9 cellular contexts compared by ENCODE assay signal in the genomic region with DNA sequence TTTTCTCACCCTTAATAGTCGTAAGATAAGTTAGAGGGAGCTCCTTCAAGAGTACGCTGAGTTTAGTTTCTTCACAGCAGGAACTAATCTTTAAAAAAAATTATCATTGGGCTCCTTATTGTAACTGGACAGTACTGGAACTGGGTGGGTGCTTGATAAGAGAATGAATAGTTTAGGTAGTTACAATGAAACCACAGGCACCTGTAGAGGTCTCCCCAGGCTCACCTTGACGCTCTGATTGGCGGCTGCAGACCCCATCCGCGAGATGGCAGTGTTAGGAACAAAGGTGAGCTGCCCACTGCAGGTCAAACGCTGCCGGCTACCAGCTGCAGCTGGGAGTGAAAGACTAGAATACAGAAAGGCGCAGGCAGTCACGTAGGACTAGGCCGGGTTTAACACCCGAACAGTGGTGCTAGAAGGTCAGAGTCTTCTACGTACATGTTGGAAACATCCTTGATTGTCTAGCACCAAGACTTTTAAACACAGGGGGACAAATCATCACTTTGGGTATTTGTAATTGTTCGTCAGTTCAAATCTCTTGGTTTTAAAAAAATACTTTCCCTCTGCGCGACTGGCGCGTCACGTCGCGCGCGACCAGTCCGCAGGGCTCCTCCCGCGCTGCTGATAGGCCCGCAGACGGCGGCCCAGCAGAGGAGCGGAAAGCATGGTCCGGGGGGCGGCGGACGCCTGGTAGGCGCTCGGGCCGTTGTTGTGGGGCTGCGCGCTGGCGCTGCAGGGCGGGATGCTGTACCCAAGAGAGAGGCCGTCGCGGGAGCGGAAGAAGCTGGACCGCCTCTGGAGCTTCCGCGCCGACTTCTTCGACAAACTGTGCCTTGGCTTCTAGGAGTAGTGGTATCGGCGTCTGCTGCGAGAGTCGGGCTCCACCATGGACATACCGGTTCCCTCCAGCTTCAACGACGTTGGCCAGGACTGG. TPM values are rescaled to one million over a fixed set of nuclear protein-coding genes. Genes with fewer than 3 reads are reported as not detected.
DNase-seq lines count a peak whose midpoint lies in the region; ATAC-seq, FAIRE-seq and TF ChIP-seq lines count a peak whose summit lies in the region.
"Had no signal": no experiment of that assay in that cellular context is flagged by ENCODE, and none has a peak within 500 bp of the region (broad histone marks: within the 10 kb centered on the region; RNA-seq: fewer than 3 reads in every experiment).

No MANE protein-coding gene starts in this region.

- DNase-seq in Right ventricle myocardium inferior (ENCODE audit: missing footprints): peak; percentile 78
- DNase-seq in cardiac septum (ENCODE audit: low spot score): no peak
- peak; percentile 72 for DNase-seq in NCI-H510A treated with DMSO at 0.1 percent for 48 hours (lab: John Stamatoyannopoulos, UW)
- DNase-seq in activated CD8-positive, alpha-beta memory T cell treated with anti-CD3 and anti-CD28 coated beads, Interleukin-2, amount 10 ng/mL, durations not matched to agents 7 days and 5 days: peak; percentile 81
- peak; percentile 85 for DNase-seq in endothelial cell of umbilical vein (ENCODE audit: low read depth, low spot score)
- DNase-seq in stimulated activated CD8-positive, alpha-beta memory T cell treated with anti-CD3 and anti-CD28 coated beads, Interleukin-2, amount 100 ng/mL, for 1 hour (ENCODE audit: low read depth in 2 of 2): peak; percentile 21 to 54
- DNase-seq: DND-41 had no signal

- peaks cover 17% of the 10 kb centered on the region for H3K36me3 Mint-ChIP-seq in activated CD8-positive, alpha-beta memory T cell treated with anti-CD3 and anti-CD28 coated beads, Interleukin-2, amount 10 ng/mL, durations not matched to agents 7 days and 5 days

- WGBS in mesodermal cell (ENCODE audit: insufficient coverage in 2 of 2), 2 experiments: 22 to 23% methylated on average over 45 to 52 of the region's 57 CpGs

- H2AFZ ChIP-seq in endothelial cell of umbilical vein (ENCODE audit: low read depth, low read length): peak overlapping the region; percentile 87

- no peaks in the 10 kb centered on the region for H4K20me1 ChIP-seq in endothelial cell of umbilical vein (replicated peaks; ENCODE audit: control insufficient read depth, extremely low read depth, insufficient read depth, low read length)

- H3K36me3 ChIP-seq in endothelial cell of umbilical vein (ENCODE audit: control insufficient read depth in 2 of 2, extremely low read depth in 1 of 2, insufficient read depth in 2 of 2, low read length in 2 of 2): peaks cover 2 to 4% of the 10 kb centered on the region in 2 experiments
- H3K36me3 ChIP-seq in mesodermal cell (ENCODE audit: control insufficient read depth, insufficient read depth, low read length): peaks cover 8% of the 10 kb centered on the region

- H3K9me3 Mint-ChIP-seq in activated CD8-positive, alpha-beta memory T cell treated with anti-CD3 and anti-CD28 coated beads, Interleukin-2, amount 10 ng/mL, durations not matched to agents 7 days and 5 days (ENCODE audit: low read depth): no peaks in the 10 kb centered on the region

- dilution Hi-C loops in endothelial cell of umbilical vein (cut with MboI; ENCODE audit: extremely low pct_ligation_motif_present, low sequenced_read_pairs): no loop called here

- peak overlapping the region; percentile 89 for H3K4me2 ChIP-seq in endothelial cell of umbilical vein (ENCODE audit: insufficient read depth, low read length)

- peak; percentile 47 to 69 for TF ChIP-seq CTCF in endothelial cell of umbilical vein (IDR thresholded peaks at IDR 0.05; ENCODE audit: extremely low read depth in 1 of 2, insufficient read depth in 1 of 2, low read depth in 1 of 2, low read length in 2 of 2)

- H3K4me1 ChIP-seq in endothelial cell of umbilical vein (ENCODE audit: control insufficient read depth, extremely low read depth, insufficient read depth, low read length) (peaks cover 4% of the 10 kb centered on the region), mesodermal cell (ENCODE audit: control insufficient read depth, insufficient read depth, low read length, poor library complexity, severe bottlenecking) (no peaks in the 10 kb centered on the region)

- H3K27ac ChIP-seq in endothelial cell of umbilical vein (ENCODE audit: insufficient read depth, low read depth, low read length) (peak overlapping the region; percentile 25), mesodermal cell (ENCODE audit: low read depth, low read length, severe bottlenecking) (no peak overlapping the region)

- peak; percentile 81 for FAIRE-seq in endothelial cell of umbilical vein (lab: Jason Lieb, UNC)

- TF ChIP-seq POLR2A in endothelial cell of umbilical vein (IDR thresholded peaks at IDR 0.05; ENCODE audit: low read depth, low read length): peak; percentile 42

- CTCF ChIA-PET in activated CD8-positive, alpha-beta memory T cell treated with anti-CD3 and anti-CD28 coated beads, Interleukin-2, amount 10 ng/mL, durations not matched to agents 7 days and 5 days (lab: Charles Lee): interaction anchor here (1.0 to 2.4 kb wide), 8 partner anchors 9 to 421 kb away, joined by 3 to 7 read pairs (median 4); no protein-coding TSS in a partner anchor
- CTCF ChIA-PET in endothelial cell of umbilical vein (lab: Charles Lee): interaction anchor here (0.5 to 3.4 kb wide), 13 partner anchors 10 to 422 kb away, joined by 3 to 30 read pairs (median 4); no protein-coding TSS in a partner anchor

- peak; percentile 91 for ATAC-seq in Right ventricle myocardium inferior
- peak; percentile 78 for ATAC-seq in HG03095 (IDR thresholded peaks at IDR 0.05; ENCODE audit: unreplicated experiment)
- peak; percentile 94 for ATAC-seq in activated CD8-positive, alpha-beta memory T cell treated with anti-CD3 and anti-CD28 coated beads, Interleukin-2, amount 10 ng/mL, durations not matched to agents 7 days and 5 days

- H3K27me3 Mint-ChIP-seq in activated CD8-positive, alpha-beta memory T cell treated with anti-CD3 and anti-CD28 coated beads, Interleukin-2, amount 10 ng/mL, durations not matched to agents 7 days and 5 days: no peaks in the 10 kb centered on the region

- peak overlapping the region; percentile 77 for H3K9ac ChIP-seq in endothelial cell of umbilical vein (replicated peaks; ENCODE audit: extremely low read depth, insufficient read depth, low read length)

- no peaks in the 10 kb centered on the region for H3K79me2 ChIP-seq in endothelial cell of umbilical vein (ENCODE audit: control insufficient read depth, insufficient read depth, low read length)

- peak overlapping the region; percentile 91 for H3K27ac Mint-ChIP-seq in activated CD8-positive, alpha-beta memory T cell treated with anti-CD3 and anti-CD28 coated beads, Interleukin-2, amount 10 ng/mL, durations not matched to agents 7 days and 5 days

- H3K27me3 ChIP-seq in endothelial cell of umbilical vein (ENCODE audit: control insufficient read depth in 2 of 2, insufficient read depth in 2 of 2, low read length in 2 of 2): no peaks in the 10 kb centered on the region

- intact Hi-C loops in Right ventricle myocardium inferior (cut with DNase I) (no loop called here), cardiac septum (cut with DNase I) (loop anchor here (2.0 to 5.0 kb wide), 2 partner anchors 47 to 462 kb away; a partner anchor contains a TSS), endothelial cell of umbilical vein (cut with micrococcal nuclease) (loop anchor here (1.0 to 5.0 kb wide), 5 partner anchors 163 to 584 kb away; no protein-coding TSS in a partner anchor)

- no peaks in the 10 kb centered on the region for H3K9me3 ChIP-seq in endothelial cell of umbilical vein (replicated peaks; ENCODE audit: control insufficient read depth, insufficient read depth, low read length)
- H3K9me3 ChIP-seq in mesodermal cell (ENCODE audit: control insufficient read depth, low read length): no peaks in the 10 kb centered on the region

- BruUV-seq in endothelial cell of umbilical vein (replicated peaks; lab: Mats Ljungman, UMichigan): no TSS peak

- no peaks in the 10 kb centered on the region for H3K9me1 ChIP-seq in endothelial cell of umbilical vein (replicated peaks; ENCODE audit: control insufficient read depth, extremely low read depth, insufficient read depth, low read length)

- H3K4me1 Mint-ChIP-seq in activated CD8-positive, alpha-beta memory T cell treated with anti-CD3 and anti-CD28 coated beads, Interleukin-2, amount 10 ng/mL, durations not matched to agents 7 days and 5 days: peaks cover 36% of the 10 kb centered on the region

- peak overlapping the region; percentile 89 for H3K4me3 Mint-ChIP-seq in activated CD8-positive, alpha-beta memory T cell treated with anti-CD3 and anti-CD28 coated beads, Interleukin-2, amount 10 ng/mL, durations not matched to agents 7 days and 5 days

- peak overlapping the region; percentile 39 to 70 (median 43) for H3K4me3 ChIP-seq in endothelial cell of umbilical vein (replicated peaks in 1 of 3; ENCODE audit: insufficient read depth in 1 of 3, low read depth in 1 of 3, low read length in 3 of 3)
- peak overlapping the region; percentile 38 for H3K4me3 ChIP-seq in mesodermal cell (ENCODE audit: extremely low read depth, insufficient read depth, low read length, poor library complexity, severe bottlenecking)

- POLR2A ChIA-PET in endothelial cell of umbilical vein (lab: Charles Lee): no interaction called here

TF ChIP-seq in endothelial cell of umbilical vein, 7 proteins besides CTCF, POLR2A, EP300 and RAD21:
- TF ChIP-seq FOS (IDR thresholded peaks at IDR 0.05; ENCODE audit: borderline replicate concordance, insufficient read depth, low read length) (no peak), JUN (IDR thresholded peaks at IDR 0.05; ENCODE audit: borderline replicate concordance, insufficient read depth, insufficient read length, low read depth) (no peak)

RNA-seq across cellular contexts. Expression of a gene that starts 45.6 kb away (rescaled TPM):
- total RNA-seq in Right ventricle myocardium inferior (26.7 TPM), cardiac septum (37.7 TPM), endothelial cell of umbilical vein (54.4 and 57.6 TPM in 2 replicates)
- total RNA-seq in activated CD8-positive, alpha-beta memory T cell treated with anti-CD3 and anti-CD28 coated beads, Interleukin-2, amount 10 ng/mL, durations not matched to agents 7 days and 5 days: 10 to 100 TPM; 51.8 to 59.5 TPM
- 5.6 and 7.9 TPM in 2 replicates for polyA plus RNA-seq in endothelial cell of umbilical vein
- 10.4 and 11.3 TPM in 2 replicates for polyA plus RNA-seq in endothelial cell of umbilical vein (2011; cell fraction: cytosol; rRNA removed)
- polyA plus RNA-seq in endothelial cell of umbilical vein (2011; cell fraction: nucleus; rRNA removed): 17.6 and 27.3 TPM in 2 replicates
- polyA plus RNA-seq in endothelial cell of umbilical vein (2012): 33.7 and 44.6 TPM in 2 replicates
- polyA minus RNA-seq in endothelial cell of umbilical vein: 21.3 and 21.8 TPM in 2 replicates
- 17.2 TPM for polyA minus RNA-seq in endothelial cell of umbilical vein (2011; cell fraction: cytosol; rRNA and poly(A)+ RNA removed)
- 44.5 and 54.7 TPM in 2 replicates for polyA minus RNA-seq in endothelial cell of umbilical vein (2011; cell fraction: nucleus; rRNA and poly(A)+ RNA removed)
- 73.7 TPM for polyA plus RNA-seq in mesodermal cell (2013, experiment 1 of 2)
- 114 TPM for polyA plus RNA-seq in mesodermal cell (2013, experiment 2 of 2)
